21 cellular contexts compared by ENCODE assay signal in the genomic region with DNA sequence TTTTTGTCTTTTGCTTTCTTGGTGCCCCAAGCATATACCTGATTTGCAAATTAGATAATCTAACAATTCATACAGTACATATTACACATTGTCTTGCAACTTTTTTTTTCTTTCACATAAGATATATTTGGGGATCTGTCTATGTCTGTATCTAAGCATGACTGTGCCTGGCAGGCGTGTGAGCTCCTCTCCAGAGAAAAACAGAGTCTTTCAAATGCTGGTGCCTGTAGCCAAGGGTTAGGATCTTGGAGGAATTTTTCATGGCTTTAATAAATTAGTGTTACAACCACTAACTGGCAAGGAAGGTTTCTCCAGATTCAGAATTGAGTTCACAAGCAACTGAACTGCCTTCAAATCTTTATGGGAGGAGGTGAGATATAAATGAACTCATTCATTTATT. TPM values are rescaled to one million over a fixed set of nuclear protein-coding genes. Genes with fewer than 3 reads are reported as not detected.
DNase-seq lines count a peak whose midpoint lies in the region; ATAC-seq, FAIRE-seq and TF ChIP-seq lines count a peak whose summit lies in the region.
"Had no signal": no experiment of that assay in that cellular context is flagged by ENCODE, and none has a peak within 500 bp of the region (broad histone marks: within the 10 kb centered on the region; RNA-seq: fewer than 3 reads in every experiment).

No MANE protein-coding gene starts in this region.

- H3K4me1 Mint-ChIP-seq in activated CD4-positive, alpha-beta memory T cell treated with anti-CD3 and anti-CD28 coated beads for 36 hours (ENCODE audit: low read depth) = peaks cover 3% of the 10 kb centered on the region
- H3K4me1 Mint-ChIP-seq: GM23338, H9 had no signal

- peak; percentile 74 for FAIRE-seq in TTC549 (lab: Jason Lieb, UNC)
- FAIRE-seq: GM12878, GM19239 had no signal

- H3K36me3 Mint-ChIP-seq in activated CD4-positive, alpha-beta memory T cell treated with anti-CD3 and anti-CD28 coated beads for 36 hours = no peaks in the 10 kb centered on the region
- H3K36me3 Mint-ChIP-seq: CD14-positive monocyte; CD8-positive, alpha-beta memory T cell had no signal

- H3K9me2 ChIP-seq in HCT116 (ENCODE audit: insufficient read depth) = no peaks in the 10 kb centered on the region

- no peaks in the 10 kb centered on the region for H3K36me3 ChIP-seq in HCT116 (ENCODE audit: control insufficient read depth in 1 of 2, insufficient read depth in 2 of 2, low read length in 2 of 2)
- H3K36me3 ChIP-seq: BLaER1 treated with 17β-estradiol and CSF1 and Interleukin-3, amounts not matched to agents 10 nM and 100 nM had no signal

- RAD21 ChIA-PET in HCT116 (lab: Charles Lee; ENCODE audit: low non-redundant PET in 1 of 2, low total read pairs in 2 of 2, uncharacterized antibody in 2 of 2, unreplicated experiment in 2 of 2) = no interaction called here

- TF ChIP-seq RAD21 in HCT116 (IDR thresholded peaks at IDR 0.05; ENCODE audit: low read depth) = no peak

- DNase-seq in NCI-H526 treated with DMSO at 0.1 percent for 48 hours (lab: John Stamatoyannopoulos, UW) (peak; percentile 19), NCI-H526 (lab: John Stamatoyannopoulos, UW) (no peak), HCT116 (ENCODE audit: low read depth, low spot score) (no peak)
- DNase-seq in activated CD4-positive, alpha-beta memory T cell treated with anti-CD3 and anti-CD28 coated beads for 36 hours = no peak
- DNase-seq: CD4-positive, alpha-beta T cell; CD8-positive, alpha-beta memory T cell; DMS 273 treated with DMSO at 0.1 percent for 48 hours; DMS79; EL; GDM1; H9; HFFc6 had no signal

- no peak overlapping the region for H3K27ac ChIP-seq in HCT116 (ENCODE audit: low read depth, low read length)
- H3K27ac ChIP-seq: 22Rv1; BLaER1 treated with 17β-estradiol and CSF1 and Interleukin-3, amounts not matched to agents 10 nM and 100 nM had no signal

- intact Hi-C loops in HCT116 (cut with micrococcal nuclease) = no loop called here
- intact Hi-C loops in activated CD4-positive, alpha-beta memory T cell treated with anti-CD3 and anti-CD28 coated beads for 36 hours (cut with micrococcal nuclease) = no loop called here

- ATAC-seq in HCT116 (no peak), HG02981 (IDR thresholded peaks at IDR 0.05; ENCODE audit: unreplicated experiment) (no peak)
- ATAC-seq: GM12878, GM23338 had no signal

- no peak overlapping the region for H3K4me2 ChIP-seq in HCT116 (ENCODE audit: low read length)
- H3K4me2 ChIP-seq: BLaER1 treated with 17β-estradiol and CSF1 and Interleukin-3, amounts not matched to agents 10 nM and 100 nM; GM23338 had no signal

- H3K9me3 ChIP-seq in HCT116 (ENCODE audit: control insufficient read depth in 1 of 2, insufficient read depth in 1 of 2, low read depth in 1 of 2, low read length in 2 of 2) = no peaks in the 10 kb centered on the region
- H3K9me3 ChIP-seq: BLaER1 treated with 17β-estradiol and CSF1 and Interleukin-3, amounts not matched to agents 10 nM and 100 nM had no signal

- no peak overlapping the region for H3K4me3 ChIP-seq in HCT116 (replicated peaks in 1 of 2; ENCODE audit: low read depth in 1 of 2, low read length in 2 of 2)
- H3K4me3 ChIP-seq: BLaER1 treated with 17β-estradiol and CSF1 and Interleukin-3, amounts not matched to agents 10 nM and 100 nM; GM12878; GM23338 had no signal

- no peaks in the 10 kb centered on the region for H4K20me1 ChIP-seq in HCT116 (ENCODE audit: insufficient read depth)
- H4K20me1 ChIP-seq: BLaER1 treated with 17β-estradiol and CSF1 and Interleukin-3, amounts not matched to agents 10 nM and 100 nM had no signal

- no peaks in the 10 kb centered on the region for H3K27me3 ChIP-seq in HCT116 (ENCODE audit: insufficient read depth, low read length)
- H3K27me3 ChIP-seq: BLaER1 treated with 17β-estradiol and CSF1 and Interleukin-3, amounts not matched to agents 10 nM and 100 nM had no signal

- H3K4me3 Mint-ChIP-seq in activated CD4-positive, alpha-beta memory T cell treated with anti-CD3 and anti-CD28 coated beads for 36 hours = no peak overlapping the region
- H3K4me3 Mint-ChIP-seq: B cell; CD14-positive monocyte; CD4-positive, alpha-beta T cell; CD8-positive, alpha-beta memory T cell; GM23338; H9; HFFc6 had no signal

- no peak overlapping the region for H3K27ac Mint-ChIP-seq in activated CD4-positive, alpha-beta memory T cell treated with anti-CD3 and anti-CD28 coated beads for 36 hours
- H3K27ac Mint-ChIP-seq: B cell; CD14-positive monocyte; CD4-positive, alpha-beta T cell; CD8-positive, alpha-beta memory T cell; GM23338; H9; HFFc6 had no signal

- H3K9ac ChIP-seq in HCT116 (ENCODE audit: low read length) = no peak overlapping the region
- H3K9ac ChIP-seq: BLaER1 treated with 17β-estradiol and CSF1 and Interleukin-3, amounts not matched to agents 10 nM and 100 nM had no signal

- CTCF ChIA-PET in HCT116 (lab: Charles Lee) = no interaction called here
- CTCF ChIA-PET in activated CD4-positive, alpha-beta memory T cell treated with anti-CD3 and anti-CD28 coated beads for 36 hours (lab: Charles Lee) = no interaction called here

- no peaks in the 10 kb centered on the region for H3K79me2 ChIP-seq in HCT116 (ENCODE audit: insufficient read depth, low read length)

- POLR2A ChIA-PET in HCT116 (lab: Charles Lee) = no interaction called here
- POLR2A ChIA-PET in activated CD4-positive, alpha-beta memory T cell treated with anti-CD3 and anti-CD28 coated beads for 36 hours (lab: Charles Lee) = no interaction called here

- no peaks in the 10 kb centered on the region for H3K9me3 Mint-ChIP-seq in activated CD4-positive, alpha-beta memory T cell treated with anti-CD3 and anti-CD28 coated beads for 36 hours
- H3K9me3 Mint-ChIP-seq: CD14-positive monocyte; CD4-positive, alpha-beta T cell; CD8-positive, alpha-beta memory T cell; GM23338; H9; HFFc6 had no signal

- H2AFZ ChIP-seq in HCT116 (ENCODE audit: low read depth, low read length, poor library complexity, severe bottlenecking) = peak overlapping the region; percentile 1
- H2AFZ ChIP-seq: GM23338 had no signal

- peaks cover 12 to 21% of the 10 kb centered on the region in 2 experiments for H3K4me1 ChIP-seq in HCT116 (ENCODE audit: control insufficient read depth in 1 of 2, insufficient read depth in 2 of 2, low read length in 2 of 2)

- no TSS peak for BruUV-seq in HCT116 (replicated peaks; lab: Mats Ljungman, UMichigan)

- no peak for TF ChIP-seq CTCF in HCT116 (IDR thresholded peaks at IDR 0.05 in 2 of 3, conservative IDR thresholded peaks at IDR 0.05 in 1 of 3; ENCODE audit: borderline replicate concordance in 1 of 3, insufficient read depth in 1 of 3, low read depth in 2 of 3, low read length in 2 of 3)

- peaks cover 10% of the 10 kb centered on the region for H3K27me3 Mint-ChIP-seq in activated CD4-positive, alpha-beta memory T cell treated with anti-CD3 and anti-CD28 coated beads for 36 hours

- no peak for TF ChIP-seq POLR2A in HCT116 (IDR thresholded peaks at IDR 0.05; ENCODE audit: borderline replicate concordance, extremely low read depth, insufficient read depth, insufficient read length)

TF ChIP-seq in HCT116, 20 proteins besides CTCF, POLR2A, EP300 and RAD21:
- TF ChIP-seq EZH2phosphoT487 (IDR thresholded peaks at IDR 0.05; ENCODE audit: borderline replicate concordance) = no peak
- no peak for TF ChIP-seq SIN3A (IDR thresholded peaks at IDR 0.05; ENCODE audit: low read depth)
- TF ChIP-seq, protein P1, sequence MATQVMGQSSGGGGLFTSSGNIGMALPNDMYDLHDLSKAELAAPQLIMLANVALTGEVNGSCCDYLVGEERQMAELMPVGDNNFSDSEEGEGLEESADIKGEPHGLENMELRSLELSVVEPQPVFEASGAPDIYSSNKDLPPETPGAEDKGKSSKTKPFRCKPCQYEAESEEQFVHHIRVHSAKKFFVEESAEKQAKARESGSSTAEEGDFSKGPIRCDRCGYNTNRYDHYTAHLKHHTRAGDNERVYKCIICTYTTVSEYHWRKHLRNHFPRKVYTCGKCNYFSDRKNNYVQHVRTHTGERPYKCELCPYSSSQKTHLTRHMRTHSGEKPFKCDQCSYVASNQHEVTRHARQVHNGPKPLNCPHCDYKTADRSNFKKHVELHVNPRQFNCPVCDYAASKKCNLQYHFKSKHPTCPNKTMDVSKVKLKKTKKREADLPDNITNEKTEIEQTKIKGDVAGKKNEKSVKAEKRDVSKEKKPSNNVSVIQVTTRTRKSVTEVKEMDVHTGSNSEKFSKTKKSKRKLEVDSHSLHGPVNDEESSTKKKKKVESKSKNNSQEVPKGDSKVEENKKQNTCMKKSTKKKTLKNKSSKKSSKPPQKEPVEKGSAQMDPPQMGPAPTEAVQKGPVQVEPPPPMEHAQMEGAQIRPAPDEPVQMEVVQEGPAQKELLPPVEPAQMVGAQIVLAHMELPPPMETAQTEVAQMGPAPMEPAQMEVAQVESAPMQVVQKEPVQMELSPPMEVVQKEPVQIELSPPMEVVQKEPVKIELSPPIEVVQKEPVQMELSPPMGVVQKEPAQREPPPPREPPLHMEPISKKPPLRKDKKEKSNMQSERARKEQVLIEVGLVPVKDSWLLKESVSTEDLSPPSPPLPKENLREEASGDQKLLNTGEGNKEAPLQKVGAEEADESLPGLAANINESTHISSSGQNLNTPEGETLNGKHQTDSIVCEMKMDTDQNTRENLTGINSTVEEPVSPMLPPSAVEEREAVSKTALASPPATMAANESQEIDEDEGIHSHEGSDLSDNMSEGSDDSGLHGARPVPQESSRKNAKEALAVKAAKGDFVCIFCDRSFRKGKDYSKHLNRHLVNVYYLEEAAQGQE (IDR thresholded peaks at IDR 0.05; ENCODE audit: low read depth) = no peak
- no peak for TF ChIP-seq SP1 (IDR thresholded peaks at IDR 0.05; ENCODE audit: low read depth)
- TF ChIP-seq, protein P2, sequence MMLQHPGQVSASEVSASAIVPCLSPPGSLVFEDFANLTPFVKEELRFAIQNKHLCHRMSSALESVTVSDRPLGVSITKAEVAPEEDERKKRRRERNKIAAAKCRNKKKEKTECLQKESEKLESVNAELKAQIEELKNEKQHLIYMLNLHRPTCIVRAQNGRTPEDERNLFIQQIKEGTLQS (IDR thresholded peaks at IDR 0.05) = no peak
- no peak for TF ChIP-seq FOSL1 (IDR thresholded peaks at IDR 0.05; ENCODE audit: low read depth)
- no peak for TF ChIP-seq ELF1 (IDR thresholded peaks at IDR 0.05; ENCODE audit: borderline replicate concordance, low read depth)
- TF ChIP-seq EGR1 (IDR thresholded peaks at IDR 0.05; ENCODE audit: low read depth) = no peak
- no peak for TF ChIP-seq POLR2AphosphoS5 (IDR thresholded peaks at IDR 0.05; ENCODE audit: low read depth, low read length)
- TF ChIP-seq JUND (IDR thresholded peaks at IDR 0.05) = no peak
- TF ChIP-seq ZNF274 (IDR thresholded peaks at IDR 0.05; ENCODE audit: low read depth, low read length) = no peak
- no peak for TF ChIP-seq TCF7L2 (IDR thresholded peaks at IDR 0.05; ENCODE audit: borderline replicate concordance, extremely low read depth, insufficient read depth, insufficient read length)

RNA-seq across cellular contexts. Expression of a gene that starts 14.8 kb away (rescaled TPM):
- 43.0 TPM for total RNA-seq in HCT116 (2021; ENCODE audit: unreplicated experiment)
- polyA plus RNA-seq in HCT116 (2012) = 9.5 and 12.3 TPM in 2 replicates
- total RNA-seq in activated CD4-positive, alpha-beta memory T cell treated with anti-CD3 and anti-CD28 coated beads for 36 hours = 10 to 100 TPM; 33.9 to 35.9 TPM
